In genomic region chr3:184016169-184016570, GRCh38 we compare ENCODE assay signal across 9 cellular contexts. TPM values are rescaled to one million over a fixed set of nuclear protein-coding genes. Genes with fewer than 3 reads are reported as not detected.
A peak's percentile ranks its signal among the peaks of the same experiment; 100 is the strongest.
DNase-seq lines count a peak whose midpoint lies in the region; ATAC-seq, FAIRE-seq and TF ChIP-seq lines count a peak whose summit lies in the region.
"Had no signal": no experiment of that assay in that cellular context is flagged by ENCODE, and none has a peak within 500 bp of the region (broad histone marks: within the 10 kb centered on the region; RNA-seq: fewer than 3 reads in every experiment).

No MANE protein-coding gene starts in this region.

- H4K20me1 ChIP-seq in DND-41 (ENCODE audit: insufficient read depth, low read length) (no peaks in the 10 kb centered on the region), Loucy (ENCODE audit: insufficient read depth, low read length, poor library complexity, severe bottlenecking) (no peaks in the 10 kb centered on the region), neural progenitor cell (ENCODE audit: low read depth) (no peaks in the 10 kb centered on the region)

- peaks cover 30% of the 10 kb centered on the region for H3K79me2 ChIP-seq in DND-41 (ENCODE audit: insufficient read depth, low read length)
- H3K79me2 ChIP-seq in Loucy (ENCODE audit: insufficient read depth, low read length): peaks cover 9% of the 10 kb centered on the region
- H3K79me2 ChIP-seq in neural progenitor cell (ENCODE audit: low read depth): peaks cover 33% of the 10 kb centered on the region

- no peak overlapping the region for H3K27ac ChIP-seq in DND-41 (ENCODE audit: low read length)
- H3K27ac ChIP-seq in neural progenitor cell: no peak overlapping the region
- H3K27ac ChIP-seq in left lung: no peak overlapping the region
- H3K27ac ChIP-seq in aorta (ENCODE audit: low read depth in 1 of 2, low read length in 2 of 2): no peak overlapping the region
- H3K27ac ChIP-seq: KMS-11 had no signal

- DNase-seq in DND-41 (no peak), bronchial epithelial cell (ENCODE audit: low read depth) (no peak), neural progenitor cell (ENCODE audit: low spot score) (no peak), left lung (no peak), NCI-H1417 (lab: John Stamatoyannopoulos, UW) (no peak), aorta (no peak)

- no peaks in the 10 kb centered on the region for H3K9me2 ChIP-seq in Loucy (replicated peaks; ENCODE audit: low read depth, low read length)

- H3K4me3 ChIP-seq in DND-41 (ENCODE audit: low read depth in 1 of 2, low read length in 2 of 2) (peak overlapping the region in 1 of 2 experiments; percentile 96; a peak in 2 of 4 replicates), Loucy (ENCODE audit: low read length, poor library complexity, severe bottlenecking) (peak overlapping the region; percentile 99), bronchial epithelial cell (ENCODE audit: low read depth, low read length) (peak overlapping the region; percentile 19), neural progenitor cell (no peak overlapping the region), left lung (peak overlapping the region in 1 of 2 donors; percentile 76), aorta (ENCODE audit: low read length in 2 of 2) (no peak overlapping the region)

- peak overlapping the region; percentile 36 for H3K27ac Mint-ChIP-seq in neural progenitor cell

- intact Hi-C loops in left lung (cut with DNase I): loop anchor here in 1 of 2 donors (5.0 kb wide), 1 partner anchor 119 kb away; no protein-coding TSS in a partner anchor
- intact Hi-C loops in aorta (cut with DNase I): loop anchor here (10.0 kb wide), 2 partner anchors 119 to 131 kb away; partner anchors contain the start of genes EIF2B5 (in 1 of the 2) and PARL (in 1 of the 2)

- no peak for TF ChIP-seq CTCF in DND-41 (IDR thresholded peaks at IDR 0.05; ENCODE audit: borderline replicate concordance, extremely low read depth, low read length, poor library complexity, severe bottlenecking)
- no peak for TF ChIP-seq CTCF in Loucy (conservative IDR thresholded peaks at IDR 0.05; ENCODE audit: low read length)
- TF ChIP-seq CTCF in bronchial epithelial cell (IDR thresholded peaks at IDR 0.05; ENCODE audit: insufficient read depth, low read length, severe bottlenecking): no peak
- no peak for TF ChIP-seq CTCF in neural progenitor cell (IDR thresholded peaks at IDR 0.05)
- TF ChIP-seq CTCF in left lung (IDR thresholded peaks at IDR 0.05): no peak

- H3K27me3 ChIP-seq in DND-41 (ENCODE audit: insufficient read depth, low read length, poor library complexity) (no peaks in the 10 kb centered on the region), Loucy (ENCODE audit: insufficient read depth, low read length, poor library complexity, severe bottlenecking) (no peaks in the 10 kb centered on the region), bronchial epithelial cell (ENCODE audit: control insufficient read depth, insufficient read depth, low read length) (no peaks in the 10 kb centered on the region), neural progenitor cell (no peaks in the 10 kb centered on the region), left lung (no peaks in the 10 kb centered on the region), aorta (ENCODE audit: control insufficient read depth in 1 of 2, insufficient read depth in 2 of 2, low read length in 1 of 2) (no peaks in the 10 kb centered on the region)

- ATAC-seq in DND-41 (ENCODE audit: insufficient read depth, low read depth) (no peak), left lung (no peak), aorta (ENCODE audit: low FRiP score) (no peak)

- peaks cover 8% of the 10 kb centered on the region for H3K36me3 Mint-ChIP-seq in neural progenitor cell

- no peaks in the 10 kb centered on the region for H3K9me3 Mint-ChIP-seq in neural progenitor cell

- FAIRE-seq in bronchial epithelial cell (lab: Jason Lieb, UNC): no peak
- FAIRE-seq: H1 had no signal

- peaks cover 35% of the 10 kb centered on the region for H3K4me1 ChIP-seq in DND-41 (ENCODE audit: insufficient read depth, low read length)
- H3K4me1 ChIP-seq in Loucy (ENCODE audit: insufficient read depth, low read length, poor library complexity, severe bottlenecking): peaks cover 41% of the 10 kb centered on the region
- peaks cover 13% of the 10 kb centered on the region for H3K4me1 ChIP-seq in neural progenitor cell
- peaks cover 9 to 24% of the 10 kb centered on the region in 2 donors for H3K4me1 ChIP-seq in left lung
- H3K4me1 ChIP-seq in aorta (ENCODE audit: control insufficient read depth in 1 of 2, insufficient read depth in 2 of 2, low read length in 2 of 2): no peaks in the 10 kb centered on the region

- peaks cover 3% of the 10 kb centered on the region for H3K27me3 Mint-ChIP-seq in neural progenitor cell (ENCODE audit: insufficient read depth, low read depth)

- H3K36me3 ChIP-seq in DND-41 (ENCODE audit: insufficient read depth, low read length) (peaks cover 25% of the 10 kb centered on the region), Loucy (ENCODE audit: insufficient read depth, low read length) (no peaks in the 10 kb centered on the region), bronchial epithelial cell (ENCODE audit: control insufficient read depth, insufficient read depth, low read length) (peaks cover 4% of the 10 kb centered on the region), neural progenitor cell (no peaks in the 10 kb centered on the region), left lung (peaks cover 0 to 24% of the 10 kb centered on the region in 2 donors), aorta (ENCODE audit: control insufficient read depth in 1 of 2, insufficient read depth in 2 of 2, low read length in 1 of 2) (peaks cover 2 to 4% of the 10 kb centered on the region in 2 donors)

- WGBS in aorta, 2 donors: 90 to 91% methylated on average over 5 of the region's 5 CpGs

- peak overlapping the region; percentile 98 for H3K4me3 Mint-ChIP-seq in neural progenitor cell

- no peak overlapping the region for H2AFZ ChIP-seq in DND-41 (ENCODE audit: low read depth, low read length)
- no peak overlapping the region for H2AFZ ChIP-seq in Loucy (ENCODE audit: low read length)
- H2AFZ ChIP-seq in neural progenitor cell (replicated peaks): no peak overlapping the region

- peak overlapping the region; percentile 96 for H3K4me2 ChIP-seq in DND-41 (ENCODE audit: insufficient read depth, low read length)
- peak overlapping the region; percentile 95 for H3K4me2 ChIP-seq in Loucy (ENCODE audit: low read depth, low read length, poor library complexity, severe bottlenecking)
- H3K4me2 ChIP-seq in neural progenitor cell: peak overlapping the region; percentile 79

- H3K4me1 Mint-ChIP-seq in neural progenitor cell: peaks cover 26% of the 10 kb centered on the region

- H3K9ac ChIP-seq in DND-41 (ENCODE audit: low read depth, low read length) (peak overlapping the region; percentile 80; the same call in 1 of the 2 replicates), Loucy (ENCODE audit: low read depth, low read length, poor library complexity, severe bottlenecking) (peak overlapping the region; percentile 79), neural progenitor cell (no peak overlapping the region)
- H3K9ac ChIP-seq: KMS-11 had no signal

- no peaks in the 10 kb centered on the region for H3K9me3 ChIP-seq in DND-41 (ENCODE audit: insufficient read depth, low read length, severe bottlenecking)
- H3K9me3 ChIP-seq in Loucy (ENCODE audit: insufficient read depth, low read depth, low read length): no peaks in the 10 kb centered on the region
- H3K9me3 ChIP-seq in neural progenitor cell (ENCODE audit: low read depth): no peaks in the 10 kb centered on the region
- H3K9me3 ChIP-seq in left lung: no peaks in the 10 kb centered on the region
- H3K9me3 ChIP-seq in aorta (ENCODE audit: control insufficient read depth, low read length): no peaks in the 10 kb centered on the region

- no peaks in the 10 kb centered on the region for H3F3A ChIP-seq in Loucy (ENCODE audit: low read depth)
- peaks cover 3% of the 10 kb centered on the region for H3F3A ChIP-seq in neural progenitor cell (ENCODE audit: low read depth)

RNA-seq across cellular contexts. Expression of gene ABCC5, which starts 1.5 kb away (rescaled TPM):
- total RNA-seq in bronchial epithelial cell (18.7 and 28.2 TPM in 2 replicates), neural progenitor cell (ENCODE audit: low replicate concordance) (34.0 and 38.7 TPM in 2 replicates), left lung (10 to 100 TPM; 37.7 to 40.5 TPM), aorta (10 to 100 TPM; 18.9 to 49.6 TPM)
- 10 to 100 TPM; 13.0 to 33.8 TPM for polyA plus RNA-seq in aorta

RNA-seq across cellular contexts. Expression of gene HTR3D, which starts 15.4 kb away (rescaled TPM):
- total RNA-seq in bronchial epithelial cell: not detected in 2 replicates
- not detected in 2 replicates for total RNA-seq in neural progenitor cell (ENCODE audit: low replicate concordance)
- total RNA-seq in left lung: not detected
- total RNA-seq in aorta: not detected
- polyA plus RNA-seq in aorta: not detected
- total RNA-seq: H1 had no signal
- polyA plus RNA-seq: H1 had no signal

RNA-seq across cellular contexts. Expression of gene HTR3C, which starts 36.7 kb away (rescaled TPM):
- not detected in 2 replicates for total RNA-seq in bronchial epithelial cell
- not detected in 2 replicates for total RNA-seq in neural progenitor cell (ENCODE audit: low replicate concordance)
- total RNA-seq in left lung: under 1 TPM in 1 of 2 donors, not detected in 1; 0.16 TPM
- total RNA-seq in aorta: not detected
- not detected for polyA plus RNA-seq in aorta
- total RNA-seq: H1 had no signal

Comparison
In these comparisons a context has a peak if more than half of its experiments do, and no peak if none do; other contexts are left out.
1. H3K4me3 ChIP-seq: peak in Loucy (single experiment) and bronchial epithelial cell (single experiment); none in neural progenitor cell (single experiment) and aorta (0 of 2).
2. Peak in every context shown above with its lines, with median percentiles within 50 percentile points of each other: H3K4me2 ChIP-seq.